In the genomic region with DNA sequence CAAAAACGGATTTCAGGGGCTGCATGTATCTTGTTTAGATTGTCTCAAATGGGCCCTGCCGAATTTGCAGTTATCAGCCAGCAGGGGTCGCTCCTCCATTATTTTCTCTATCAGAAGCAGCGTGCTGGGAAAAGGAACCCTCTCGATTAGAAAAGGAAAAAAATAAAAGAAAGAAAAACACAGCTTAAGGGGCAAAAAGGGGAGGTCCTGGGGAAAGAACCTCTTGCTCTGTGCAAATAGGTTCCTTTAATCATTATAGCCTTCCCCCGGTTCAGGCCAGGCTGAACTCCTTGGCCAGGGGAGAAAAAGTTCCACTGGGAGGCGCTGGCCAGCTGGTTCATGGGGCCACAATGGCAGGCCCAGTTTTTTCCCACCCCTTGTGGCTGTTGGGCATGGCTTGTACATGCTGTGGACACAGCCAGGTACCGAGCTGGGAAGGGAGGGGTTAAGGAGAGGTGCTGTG, we compare ENCODE assay signal across 10 cellular contexts. TPM values are rescaled to one million over a fixed set of nuclear protein-coding genes. Genes with fewer than 3 reads are reported as not detected.
DNase-seq lines count a peak whose midpoint lies in the region; ATAC-seq and TF ChIP-seq lines count a peak whose summit lies in the region.
"Had no signal": no experiment of that assay in that cellular context is flagged by ENCODE, and none has a peak within 500 bp of the region (broad histone marks: within the 10 kb centered on the region; RNA-seq: fewer than 3 reads in every experiment).

No MANE protein-coding gene starts in this region.

- no peaks in the 10 kb centered on the region for H3K4me1 ChIP-seq in OCI-LY1 (ENCODE audit: insufficient read depth, low read length, severe bottlenecking)
- no peaks in the 10 kb centered on the region for H3K4me1 ChIP-seq in naive thymus-derived CD4-positive, alpha-beta T cell (ENCODE audit: control insufficient read depth in 2 of 2, insufficient read depth in 2 of 2, low read length in 2 of 2)

- H4K20me1 ChIP-seq in OCI-LY1 (ENCODE audit: insufficient read depth, low read length), result no peaks in the 10 kb centered on the region

- no peaks in the 10 kb centered on the region for H3K9me2 ChIP-seq in OCI-LY1 (ENCODE audit: low read depth, low read length)

- H3K27me3 Mint-ChIP-seq in naive thymus-derived CD4-positive, alpha-beta T cell, result peaks cover 16 to 47% (median 25%) of the 10 kb centered on the region in 5 donors

- no peaks in the 10 kb centered on the region for H3F3A ChIP-seq in OCI-LY1 (ENCODE audit: insufficient read depth, low read length)

- peaks cover 0 to 17% (median 2%) of the 10 kb centered on the region in 11 donors for H3K9me3 Mint-ChIP-seq in naive thymus-derived CD4-positive, alpha-beta T cell

- no peaks in the 10 kb centered on the region for H3K4me1 Mint-ChIP-seq in naive thymus-derived CD4-positive, alpha-beta T cell
- H3K4me1 Mint-ChIP-seq: naive B cell had no signal

- intact Hi-C loops in naive thymus-derived CD4-positive, alpha-beta T cell (cut with micrococcal nuclease), result no loop called here

- H3K27ac Mint-ChIP-seq in naive thymus-derived CD4-positive, alpha-beta T cell, result no peak overlapping the region
- H3K27ac Mint-ChIP-seq: naive B cell had no signal

- DNase-seq in AG04450 (ENCODE audit: low read depth, low spot score), result no peak
- DNase-seq in fibroblast of pulmonary artery (ENCODE audit: low read depth), result peak; percentile 19
- DNase-seq in coronary artery (ENCODE audit: low spot score), result no peak
- no peak for DNase-seq in SW 1271 (lab: John Stamatoyannopoulos, UW)
- DNase-seq in kidney glomerular epithelial cell (lab: John Stamatoyannopoulos, UW), result no peak
- DNase-seq in naive thymus-derived CD4-positive, alpha-beta T cell, result no peak
- DNase-seq: cortex of kidney, naive B cell had no signal

- H3K4me2 ChIP-seq in OCI-LY1 (ENCODE audit: low read length), result no peak overlapping the region

- ATAC-seq in naive thymus-derived CD4-positive, alpha-beta T cell, result no peak

- H3K4me3 Mint-ChIP-seq in naive thymus-derived CD4-positive, alpha-beta T cell, result no peak overlapping the region
- H3K4me3 Mint-ChIP-seq: naive B cell had no signal

- no peaks in the 10 kb centered on the region; the same call in 1 of the 2 replicates for H3K9me3 ChIP-seq in AG04450 (ENCODE audit: control insufficient read depth, insufficient read depth, low read length)
- no peaks in the 10 kb centered on the region for H3K9me3 ChIP-seq in OCI-LY1 (ENCODE audit: low read length)
- no peaks in the 10 kb centered on the region for H3K9me3 ChIP-seq in naive thymus-derived CD4-positive, alpha-beta T cell (ENCODE audit: control insufficient read depth in 2 of 3, low read length in 3 of 3)

- H3K79me2 ChIP-seq in OCI-LY1 (ENCODE audit: insufficient read depth, low read length), result no peaks in the 10 kb centered on the region

- CTCF ChIA-PET in AG04450 (lab: Charles Lee), result interaction anchor here (0.6 to 1.0 kb wide), 5 partner anchors 23 to 819 kb away, joined by 3 to 4 read pairs (median 3); no protein-coding TSS in a partner anchor
- CTCF ChIA-PET in naive thymus-derived CD4-positive, alpha-beta T cell (lab: Charles Lee), result no interaction called here

- H3K9ac ChIP-seq in OCI-LY1 (ENCODE audit: low read length), result no peak overlapping the region

- TF ChIP-seq CTCF in AG04450 (IDR thresholded peaks at IDR 0.05; ENCODE audit: low read depth, low read length) (peak; percentile 56), GM12874 (IDR thresholded peaks at IDR 0.05; ENCODE audit: insufficient read depth, low read depth, low read length) (peak; percentile 18; the same call in 1 of the 2 replicates), OCI-LY1 (IDR thresholded peaks at IDR 0.05; ENCODE audit: low read length) (peak; percentile 78), fibroblast of pulmonary artery (IDR thresholded peaks at IDR 0.05; ENCODE audit: low read length, missing control alignments) (peak; percentile 42), coronary artery (IDR thresholded peaks at IDR 0.05) (no peak)

- no peak overlapping the region for H3K27ac ChIP-seq in AG04450 (ENCODE audit: low read depth, low read length)
- no peak overlapping the region for H3K27ac ChIP-seq in OCI-LY1 (ENCODE audit: low read depth, low read length, poor library complexity, severe bottlenecking)
- H3K27ac ChIP-seq in coronary artery, result no peak overlapping the region
- H3K27ac ChIP-seq in naive thymus-derived CD4-positive, alpha-beta T cell (ENCODE audit: low read depth, low read length), result no peak overlapping the region

- H3K27me3 ChIP-seq in AG04450 (ENCODE audit: control insufficient read depth, insufficient read depth, low read length), result no peaks in the 10 kb centered on the region
- H3K27me3 ChIP-seq in OCI-LY1 (ENCODE audit: insufficient read depth, low read length), result no peaks in the 10 kb centered on the region
- no peaks in the 10 kb centered on the region for H3K27me3 ChIP-seq in naive thymus-derived CD4-positive, alpha-beta T cell (ENCODE audit: control insufficient read depth in 2 of 2, insufficient read depth in 2 of 2, low read length in 2 of 2)

- H3K36me3 Mint-ChIP-seq in naive thymus-derived CD4-positive, alpha-beta T cell, result no peaks in the 10 kb centered on the region
- H3K36me3 Mint-ChIP-seq: naive B cell had no signal

- H3K4me3 ChIP-seq in AG04450 (ENCODE audit: low read depth, low read length) (no peak overlapping the region), OCI-LY1 (ENCODE audit: low read depth, low read length, poor library complexity, severe bottlenecking) (no peak overlapping the region), fibroblast of pulmonary artery (replicated peaks; ENCODE audit: low read depth, low read length) (no peak overlapping the region), coronary artery (no peak overlapping the region)
- no peak overlapping the region for H3K4me3 ChIP-seq in naive thymus-derived CD4-positive, alpha-beta T cell (ENCODE audit: low read length)

- POLR2A ChIA-PET in AG04450 (lab: Yijun Ruan, JAX), result no interaction called here
- POLR2A ChIA-PET in naive thymus-derived CD4-positive, alpha-beta T cell (lab: Charles Lee), result no interaction called here

- H2AFZ ChIP-seq in OCI-LY1 (ENCODE audit: low read length), result no peak overlapping the region

- H3K36me3 ChIP-seq in OCI-LY1 (ENCODE audit: insufficient read depth, low read length), result no peaks in the 10 kb centered on the region
- no peaks in the 10 kb centered on the region for H3K36me3 ChIP-seq in naive thymus-derived CD4-positive, alpha-beta T cell (ENCODE audit: control insufficient read depth in 2 of 3, insufficient read depth in 3 of 3, low read length in 3 of 3)

RNA-seq across cellular contexts. Expression of a gene that starts 25.0 kb away (rescaled TPM):
- polyA plus RNA-seq in AG04450 (2011; rRNA removed), result 0.09 and 0.19 TPM in 2 replicates
- not detected in 2 replicates for polyA minus RNA-seq in AG04450 (2011; rRNA and poly(A)+ RNA removed)
- not detected for total RNA-seq in naive thymus-derived CD4-positive, alpha-beta T cell
- not detected for polyA plus RNA-seq in naive thymus-derived CD4-positive, alpha-beta T cell

RNA-seq across cellular contexts. Expression of a gene that starts 27.8 kb away (rescaled TPM):
- not detected in 2 replicates for polyA plus RNA-seq in AG04450 (2011; rRNA removed)
- not detected in 2 replicates for polyA minus RNA-seq in AG04450 (2011; rRNA and poly(A)+ RNA removed)
- total RNA-seq in naive thymus-derived CD4-positive, alpha-beta T cell, result not detected
- not detected for polyA plus RNA-seq in naive thymus-derived CD4-positive, alpha-beta T cell
